37 cellular contexts compared by ENCODE assay signal in the genomic region with DNA sequence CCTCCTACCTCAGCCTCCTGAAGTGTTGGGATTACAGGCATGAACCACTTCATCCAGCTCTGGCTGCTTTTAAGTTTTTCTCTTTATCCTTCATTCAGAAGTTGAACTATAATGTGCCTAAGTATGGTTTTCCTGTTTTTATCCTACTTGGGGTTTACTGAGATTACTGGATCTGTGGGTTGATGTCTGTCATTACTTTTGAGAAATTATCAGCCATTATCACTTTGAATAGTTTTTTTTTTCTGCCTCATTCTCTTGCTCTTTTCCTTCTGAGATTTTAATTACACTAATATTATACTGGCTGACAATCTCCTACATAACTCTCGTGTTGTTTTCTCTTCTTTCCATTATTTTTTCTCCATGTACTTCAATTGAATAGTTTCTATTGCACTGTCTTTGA.
"Had no signal": no experiment of that assay in that cellular context is flagged by ENCODE, and none has a peak within 500 bp of the region (broad histone marks: within the 10 kb centered on the region; RNA-seq: fewer than 3 reads in every experiment).

No MANE protein-coding gene starts in this region.

- H3K27ac ChIP-seq: adrenal gland, cardiac muscle cell, VCaP had no signal

- H3K36me3 Mint-ChIP-seq: activated CD4-positive, alpha-beta memory T cell treated with anti-CD3 and anti-CD28 coated beads for 36 hours; activated naive CD4-positive, alpha-beta T cell treated with anti-CD3 and anti-CD28 coated beads, Interleukin-2, amount 50 U/mL, for 72 hours; activated naive CD8-positive, alpha-beta T cell treated with anti-CD3 and anti-CD28 coated beads for 36 hours; brain had no signal

- FAIRE-seq: bronchial epithelial cell, TTC549 had no signal

- H3K27ac Mint-ChIP-seq: activated B cell treated with CpG ODN at 0.5 μM for 24 hours; activated CD4-positive, alpha-beta memory T cell treated with anti-CD3 and anti-CD28 coated beads for 36 hours; activated CD4-positive, alpha-beta T cell treated with anti-CD3 and anti-CD28 coated beads, Interleukin-2, amount 10 ng/mL, durations not matched to agents 24 days and 14 days; activated CD8-positive, alpha-beta T cell treated with anti-CD3 and anti-CD28 coated beads for 36 hours; activated naive CD4-positive, alpha-beta T cell treated with anti-CD3 and anti-CD28 coated beads for 36 hours; activated naive CD4-positive, alpha-beta T cell treated with anti-CD3 and anti-CD28 coated beads, Interleukin-2, amount 50 U/mL, for 72 hours; activated naive CD8-positive, alpha-beta T cell treated with anti-CD3 and anti-CD28 coated beads for 36 hours; activated T-helper 1 cell treated with anti-CD3 and anti-CD28 coated beads, Interleukin-12 subunit alpha, Interleukin-12 subunit beta, Interleukin-2, Interleukin-4 antibody, amounts not matched to agents 30 ng/mL and 10 ng/mL and 1 ng/mL, durations not matched to agents 14 hours and 24 hours and 36 hours; activated T-helper 17 cell treated with anti-CD3 and anti-CD28 coated beads, Interleukin-2, amount 50 U/mL, for 72 hours; brain; T-helper 1 cell treated with Interleukin-12 subunit alpha and Interleukin-12 subunit beta and Interleukin-4 antibody, amounts not matched to agents 30 μg/mL and 1 μg/mL, for 36 hours; T-helper 2 cell treated with Interferon-gamma antibody and Interleukin-4, amounts not matched to agents 5 μg/mL and 100 μg/mL, for 36 hours had no signal

- H3K9me3 Mint-ChIP-seq: activated B cell treated with CpG ODN at 0.5 μM for 24 hours; activated CD4-positive, alpha-beta T cell treated with anti-CD3 and anti-CD28 coated beads, Interleukin-2, amount 10 ng/mL, durations not matched to agents 24 days and 14 days; activated CD8-positive, alpha-beta T cell treated with anti-CD3 and anti-CD28 coated beads for 36 hours; activated naive CD4-positive, alpha-beta T cell treated with anti-CD3 and anti-CD28 coated beads, Interleukin-2, amount 50 U/mL, for 72 hours; activated naive CD8-positive, alpha-beta T cell treated with anti-CD3 and anti-CD28 coated beads for 36 hours; activated T-cell treated with anti-CD3 and anti-CD28 coated beads, Interleukin-2, amount 50 U/mL, for 4 hours; activated T-helper 1 cell treated with anti-CD3 and anti-CD28 coated beads, Interleukin-12 subunit alpha, Interleukin-12 subunit beta, Interleukin-2, Interleukin-4 antibody, amounts not matched to agents 30 ng/mL and 10 ng/mL and 1 ng/mL, durations not matched to agents 14 hours and 24 hours and 36 hours; activated T-helper 17 cell treated with anti-CD3 and anti-CD28 coated beads, Interleukin-2, amount 50 U/mL, for 72 hours; central memory CD8-positive, alpha-beta T cell; T-helper 1 cell treated with Interleukin-12 subunit alpha and Interleukin-12 subunit beta and Interleukin-4 antibody, amounts not matched to agents 30 μg/mL and 1 μg/mL, for 36 hours; T-helper 2 cell treated with Interferon-gamma antibody and Interleukin-4, amounts not matched to agents 5 μg/mL and 100 μg/mL, for 36 hours had no signal

- DNase-seq: activated B cell treated with CpG ODN at 0.5 μM for 24 hours; activated CD4-positive, alpha-beta memory T cell treated with anti-CD3 and anti-CD28 coated beads for 36 hours; activated CD4-positive, alpha-beta T cell treated with anti-CD3 and anti-CD28 coated beads for 4 hours; activated CD4-positive, alpha-beta T cell treated with anti-CD3 and anti-CD28 coated beads, Interleukin-2, amount 10 ng/mL, durations not matched to agents 24 days and 14 days; activated CD4-positive, alpha-beta T cell treated with anti-CD3 and anti-CD28 coated beads, Interleukin-2, amount 50 U/mL, for 1 hour; activated CD4-positive, alpha-beta T cell treated with anti-CD3 and anti-CD28 coated beads, Interleukin-2, amount 50 U/mL, for 4 hours; activated CD4-positive, CD25-positive, alpha-beta regulatory T cell treated with anti-CD3 and anti-CD28 coated beads, Interleukin-2, amount 50 U/mL, for 72 hours; activated CD8-positive, alpha-beta memory T cell treated with anti-CD3 and anti-CD28 coated beads, Interleukin-2, amount 50 U/mL, for 4 hours; activated CD8-positive, alpha-beta T cell treated with anti-CD3 and anti-CD28 coated beads for 36 hours; activated effector memory CD4-positive, alpha-beta T cell treated with anti-CD3 and anti-CD28 coated beads, Interleukin-2, amount 50 U/mL, for 16 hours; activated gamma-delta T cell treated with Interleukin-2 at 50 U/mL for 16 hours; activated naive CD4-positive, alpha-beta T cell; activated naive CD4-positive, alpha-beta T cell treated with anti-CD3 and anti-CD28 coated beads for 36 hours; activated naive CD4-positive, alpha-beta T cell treated with anti-CD3 and anti-CD28 coated beads, Interleukin-2, amount 50 U/mL, for 16 hours; activated naive CD8-positive, alpha-beta T cell treated with anti-CD3 and anti-CD28 coated beads for 36 hours; activated T-cell treated with anti-CD3 and anti-CD28 coated beads for 4 hours; activated T-cell treated with anti-CD3 and anti-CD28 coated beads, Interleukin-2, amount 50 U/mL, for 1 hour; activated T-cell treated with anti-CD3 and anti-CD28 coated beads, Interleukin-2, amount 50 U/mL, for 4 hours; adrenal gland; amniotic stem cell; aorta; caudate nucleus; cerebellar nuclear complex; T-helper 1 cell; T-helper 2 cell; T-helper 9 cell had no signal

- H3K4me3 ChIP-seq: adrenal gland, cardiac muscle cell had no signal

- H3K4me3 Mint-ChIP-seq: activated B cell treated with CpG ODN at 0.5 μM for 24 hours; activated CD4-positive, alpha-beta memory T cell treated with anti-CD3 and anti-CD28 coated beads for 36 hours; activated CD4-positive, alpha-beta T cell treated with anti-CD3 and anti-CD28 coated beads, Interleukin-2, amount 10 ng/mL, durations not matched to agents 24 days and 14 days; activated CD8-positive, alpha-beta T cell treated with anti-CD3 and anti-CD28 coated beads for 36 hours; activated naive CD4-positive, alpha-beta T cell treated with anti-CD3 and anti-CD28 coated beads for 36 hours; activated naive CD8-positive, alpha-beta T cell treated with anti-CD3 and anti-CD28 coated beads for 36 hours; activated T-cell treated with anti-CD3 and anti-CD28 coated beads, Interleukin-2, amount 50 U/mL, for 4 hours; activated T-helper 1 cell treated with anti-CD3 and anti-CD28 coated beads, Interleukin-12 subunit alpha, Interleukin-12 subunit beta, Interleukin-2, Interleukin-4 antibody, amounts not matched to agents 30 ng/mL and 10 ng/mL and 1 ng/mL, durations not matched to agents 14 hours and 24 hours and 36 hours; activated T-helper 17 cell treated with anti-CD3 and anti-CD28 coated beads, Interleukin-2, amount 50 U/mL, for 72 hours; brain; central memory CD8-positive, alpha-beta T cell; T-helper 1 cell treated with Interleukin-12 subunit alpha and Interleukin-12 subunit beta and Interleukin-4 antibody, amounts not matched to agents 30 μg/mL and 1 μg/mL, for 36 hours; T-helper 2 cell treated with Interferon-gamma antibody and Interleukin-4, amounts not matched to agents 5 μg/mL and 100 μg/mL, for 36 hours had no signal

- H3K9me3 ChIP-seq: adrenal gland had no signal

- H3K27me3 ChIP-seq: cardiac muscle cell had no signal

- H3K27me3 Mint-ChIP-seq: activated CD4-positive, alpha-beta memory T cell treated with anti-CD3 and anti-CD28 coated beads for 36 hours; activated CD4-positive, alpha-beta T cell treated with anti-CD3 and anti-CD28 coated beads, Interleukin-2, amount 10 ng/mL, durations not matched to agents 24 days and 14 days had no signal

- H3K4me1 Mint-ChIP-seq: activated B cell treated with CpG ODN at 0.5 μM for 24 hours; activated CD4-positive, alpha-beta T cell treated with anti-CD3 and anti-CD28 coated beads, Interleukin-2, amount 10 ng/mL, durations not matched to agents 24 days and 14 days; activated naive CD8-positive, alpha-beta T cell treated with anti-CD3 and anti-CD28 coated beads for 36 hours; activated T-helper 17 cell treated with anti-CD3 and anti-CD28 coated beads, Interleukin-2, amount 50 U/mL, for 72 hours; brain; central memory CD8-positive, alpha-beta T cell had no signal

- H3K36me3 ChIP-seq: adrenal gland, cardiac muscle cell had no signal

- H3K4me1 ChIP-seq: adrenal gland had no signal

- ATAC-seq: activated CD8-positive, alpha-beta T cell treated with anti-CD3 and anti-CD28 coated beads for 36 hours; activated naive CD4-positive, alpha-beta T cell treated with anti-CD3 and anti-CD28 coated beads, Interleukin-2, amount 50 U/mL, for 72 hours; activated T-cell treated with anti-CD3 and anti-CD28 coated beads, Interleukin-2, amount 50 U/mL, for 4 hours; activated T-helper 17 cell treated with anti-CD3 and anti-CD28 coated beads, Interleukin-2, amount 50 U/mL, for 72 hours had no signal
